13 cellular contexts compared by ENCODE assay signal in genomic region chr2:237878321-237879057, GRCh38. TPM values are rescaled to one million over a fixed set of nuclear protein-coding genes. Genes with fewer than 3 reads are reported as not detected.
DNase-seq lines count a peak whose midpoint lies in the region; FAIRE-seq and TF ChIP-seq lines count a peak whose summit lies in the region.
"Had no signal": no experiment of that assay in that cellular context is flagged by ENCODE, and none has a peak within 500 bp of the region (broad histone marks: within the 10 kb centered on the region; RNA-seq: fewer than 3 reads in every experiment).

No MANE protein-coding gene starts in this region.

- no peak for FAIRE-seq in GM19239 (lab: Jason Lieb, UNC)
- FAIRE-seq: A549 had no signal

- H3K4me1 ChIP-seq in muscle layer of duodenum (ENCODE audit: control insufficient read depth in 1 of 2, insufficient read depth in 2 of 2, low read length in 2 of 2) = peaks cover 0 to 25% of the 10 kb centered on the region in 2 donors
- H3K4me1 ChIP-seq in vagina = peaks cover 31% of the 10 kb centered on the region

- H3K27me3 ChIP-seq in dorsolateral prefrontal cortex = no peaks in the 10 kb centered on the region
- H3K27me3 ChIP-seq in muscle layer of duodenum (ENCODE audit: low read depth, low read length) = no peaks in the 10 kb centered on the region
- no peaks in the 10 kb centered on the region for H3K27me3 ChIP-seq in vagina

- intact Hi-C loops in dorsolateral prefrontal cortex (cut with DNase I) (no loop called here), vagina (cut with DNase I) (no loop called here)

- no peak overlapping the region for H3K4me3 ChIP-seq in dorsolateral prefrontal cortex
- no peak overlapping the region for H3K4me3 ChIP-seq in muscle layer of duodenum (ENCODE audit: low read depth in 1 of 2, low read length in 2 of 2)
- H3K4me3 ChIP-seq in vagina = no peak overlapping the region
- H3K4me3 ChIP-seq: A549, HAP-1 had no signal

- TF ChIP-seq CTCF in dorsolateral prefrontal cortex (IDR thresholded peaks at IDR 0.05 in 54 of 56, conservative IDR thresholded peaks at IDR 0.05 in 2 of 56; ENCODE audit: low read depth in 1 of 56, partially characterized antibody in 56 of 56) (no peak), vagina (IDR thresholded peaks at IDR 0.05) (no peak)

- TF ChIP-seq POLR2A in vagina (IDR thresholded peaks at IDR 0.05) = no peak

- H3K27ac ChIP-seq in dorsolateral prefrontal cortex (peak overlapping the region in 45 of 59 donors; percentile 1 to 80 (median 55)), muscle layer of duodenum (ENCODE audit: low read length) (peak overlapping the region; percentile 21), vagina (peak overlapping the region; percentile 54)
- H3K27ac ChIP-seq: A549 had no signal

- peaks cover 5 to 7% of the 10 kb centered on the region in 2 donors for H3K36me3 ChIP-seq in muscle layer of duodenum (ENCODE audit: control insufficient read depth in 1 of 2, insufficient read depth in 2 of 2, low read length in 2 of 2)
- no peaks in the 10 kb centered on the region for H3K36me3 ChIP-seq in vagina
- H3K36me3 ChIP-seq: HAP-1 had no signal

- DNase-seq in activated effector memory CD4-positive, alpha-beta T cell treated with anti-CD3 and anti-CD28 coated beads, Interleukin-2, amount 50 U/mL, for 16 hours = peak; percentile 50
- DNase-seq in activated effector memory CD4-positive, alpha-beta T cell treated with Interleukin-2 at 50 U/mL for 16 hours = no peak
- DNase-seq in dorsolateral prefrontal cortex (peak in 3 of 10 donors; percentile 5 to 35 (median 26)), vagina (ENCODE audit: extremely low spot score in 2 of 2) (no peak), GM19239 (ENCODE audit: insufficient read length, low spot score) (no peak), 8988T (no peak), C1 segment of cervical spinal cord (lab: John Stamatoyannopoulos, UW) (no peak)
- DNase-seq: activated CD8-positive, alpha-beta memory T cell treated with anti-CD3 and anti-CD28 coated beads for 24 hours had no signal

- H3K9me3 ChIP-seq in muscle layer of duodenum (ENCODE audit: control insufficient read depth in 1 of 2, low read length in 2 of 2) (no peaks in the 10 kb centered on the region), vagina (no peaks in the 10 kb centered on the region)
- H3K9me3 ChIP-seq: A549, HAP-1 had no signal

RNA-seq across cellular contexts. Expression of gene RAMP1, which starts 19.1 kb away (rescaled TPM):
- total RNA-seq in dorsolateral prefrontal cortex (100 to 1,000 TPM in 16 of 120 experiments, 10 to 100 TPM in 104; 39.9 to 172 (median 76.2) TPM), vagina (120 TPM)
- total RNA-seq: naive thymus-derived CD8-positive, alpha-beta T cell; pulmonary artery endothelial cell had no signal
